In genomic region chr22:21000987-21001600, GRCh38 we compare ENCODE assay signal across 8 cellular contexts. TPM values are rescaled to one million over a fixed set of nuclear protein-coding genes. Genes with fewer than 3 reads are reported as not detected.
DNase-seq lines count a peak whose midpoint lies in the region; ATAC-seq, FAIRE-seq and TF ChIP-seq lines count a peak whose summit lies in the region.

No MANE protein-coding gene starts in this region.

- H3K27me3 Mint-ChIP-seq in activated CD8-positive, alpha-beta memory T cell treated with anti-CD3 and anti-CD28 coated beads, Interleukin-2, amount 10 ng/mL, durations not matched to agents 7 days and 5 days, result no peaks in the 10 kb centered on the region

- H3K36me3 Mint-ChIP-seq in activated CD8-positive, alpha-beta memory T cell treated with anti-CD3 and anti-CD28 coated beads, Interleukin-2, amount 10 ng/mL, durations not matched to agents 7 days and 5 days, result peaks cover 2% of the 10 kb centered on the region

- no peak for FAIRE-seq in pancreas (lab: Jason Lieb, UNC)
- no peak for FAIRE-seq in D721Med (lab: Jason Lieb, UNC)

- 0 to 1% methylated on average over 26 of the region's 26 CpGs for WGBS in esophagus, 2 donors
- 1 to 2% methylated on average over 23 to 26 of the region's 26 CpGs for WGBS in pancreas, 2 donors

- peak; percentile 51 for DNase-seq in activated CD8-positive, alpha-beta memory T cell treated with anti-CD3 and anti-CD28 coated beads, Interleukin-2, amount 10 ng/mL, durations not matched to agents 7 days and 5 days
- no peak for DNase-seq in activated CD8-positive, alpha-beta memory T cell treated with anti-CD3 and anti-CD28 coated beads for 24 hours
- DNase-seq in RWPE1 (ENCODE audit: low spot score), result no peak
- DNase-seq in pancreas, result peak in 3 of 6 donors; percentile 25 to 90 (median 73)
- DNase-seq in D721Med (ENCODE audit: insufficient read length, low spot score), result no peak
- DNase-seq in HuH-7.5 (ENCODE audit: low spot score), result no peak
- no peak for DNase-seq in NCI-H1694 treated with DMSO at 0.1 percent for 48 hours (lab: John Stamatoyannopoulos, UW)

- no peak for ATAC-seq in activated CD8-positive, alpha-beta memory T cell treated with anti-CD3 and anti-CD28 coated beads, Interleukin-2, amount 10 ng/mL, durations not matched to agents 7 days and 5 days
- ATAC-seq in pancreas, result peak in 1 of 4 donors; percentile 0

- no peaks in the 10 kb centered on the region for H3K9me3 Mint-ChIP-seq in activated CD8-positive, alpha-beta memory T cell treated with anti-CD3 and anti-CD28 coated beads, Interleukin-2, amount 10 ng/mL, durations not matched to agents 7 days and 5 days (ENCODE audit: low read depth)

- peak overlapping the region; percentile 96 for H3K4me3 Mint-ChIP-seq in activated CD8-positive, alpha-beta memory T cell treated with anti-CD3 and anti-CD28 coated beads, Interleukin-2, amount 10 ng/mL, durations not matched to agents 7 days and 5 days

- intact Hi-C loops in pancreas (cut with DNase I), result no loop called here

- no peaks in the 10 kb centered on the region for H3K27me3 ChIP-seq in esophagus (ENCODE audit: control insufficient read depth in 1 of 2, insufficient read depth in 2 of 2, low read length in 2 of 2)
- no peaks in the 10 kb centered on the region for H3K27me3 ChIP-seq in pancreas

- peak overlapping the region; percentile 97 for H3K27ac Mint-ChIP-seq in activated CD8-positive, alpha-beta memory T cell treated with anti-CD3 and anti-CD28 coated beads, Interleukin-2, amount 10 ng/mL, durations not matched to agents 7 days and 5 days

- H3K4me1 ChIP-seq in esophagus (ENCODE audit: control insufficient read depth in 2 of 2, insufficient read depth in 2 of 2, low read length in 1 of 2) (peaks cover 6 to 20% of the 10 kb centered on the region in 2 donors), pancreas (peaks cover 0 to 24% (median 22%) of the 10 kb centered on the region in 3 donors)

- POLR2A ChIA-PET in RWPE1 (lab: Yijun Ruan, JAX; ENCODE audit: low non-redundant PET), result no interaction called here

- H3K36me3 ChIP-seq in esophagus (ENCODE audit: control insufficient read depth in 2 of 2, insufficient read depth in 2 of 2, low read length in 1 of 2) (peaks cover 0 to 23% of the 10 kb centered on the region in 2 donors), pancreas (peaks cover 0 to 10% (median 5%) of the 10 kb centered on the region in 3 donors)

- H3K27ac ChIP-seq in RWPE1 (peak overlapping the region; percentile 99), esophagus (ENCODE audit: low read depth in 2 of 2, low read length in 1 of 2) (peak overlapping the region; percentile 100), pancreas (peak overlapping the region; percentile 98 to 99 (median 98))

- H3K9me3 ChIP-seq in esophagus (ENCODE audit: control insufficient read depth in 2 of 2, insufficient read depth in 1 of 2, low read depth in 1 of 2, low read length in 1 of 2), result no peaks in the 10 kb centered on the region
- H3K9me3 ChIP-seq in pancreas, result no peaks in the 10 kb centered on the region

- H3K4me1 Mint-ChIP-seq in activated CD8-positive, alpha-beta memory T cell treated with anti-CD3 and anti-CD28 coated beads, Interleukin-2, amount 10 ng/mL, durations not matched to agents 7 days and 5 days, result peaks cover 28% of the 10 kb centered on the region

- CTCF ChIA-PET in activated CD8-positive, alpha-beta memory T cell treated with anti-CD3 and anti-CD28 coated beads, Interleukin-2, amount 10 ng/mL, durations not matched to agents 7 days and 5 days (lab: Charles Lee), result interaction anchor here (0.7 to 1.1 kb wide), 5 partner anchors 8 to 197 kb away, joined by 3 to 5 read pairs (median 4); partner anchors contain the start of gene LZTR1
- CTCF ChIA-PET in RWPE1 (lab: Yijun Ruan, JAX), result no interaction called here

- peak overlapping the region; percentile 74 to 80 for H3K4me3 ChIP-seq in esophagus (ENCODE audit: low read depth in 1 of 2, low read length in 2 of 2)
- peak overlapping the region; percentile 46 to 74 (median 66) for H3K4me3 ChIP-seq in pancreas

- TF ChIP-seq CTCF in RWPE1 (conservative IDR thresholded peaks at IDR 0.05; ENCODE audit: low read depth) (no peak), pancreas (IDR thresholded peaks at IDR 0.05) (no peak), D721Med (IDR thresholded peaks at IDR 0.05; ENCODE audit: insufficient read depth, missing control alignments) (no peak)

RNA-seq across cellular contexts. Expression of gene THAP7, which starts 0.8 kb away (rescaled TPM):
- 10 to 100 TPM; 25.9 to 28.7 TPM for total RNA-seq in activated CD8-positive, alpha-beta memory T cell treated with anti-CD3 and anti-CD28 coated beads, Interleukin-2, amount 10 ng/mL, durations not matched to agents 7 days and 5 days
- 10 to 100 TPM; 21.0 to 28.2 TPM for polyA plus RNA-seq in esophagus
- 10 to 100 TPM in 5 of 6 donors, 1 to 10 TPM in 1; 9.0 to 16.0 (median 13.0) TPM for total RNA-seq in pancreas
- polyA plus RNA-seq in pancreas, result 10 to 100 TPM; 52.1 to 54.9 TPM

RNA-seq across cellular contexts. Expression of gene P2RX6, which starts 13.9 kb away (rescaled TPM):
- under 1 TPM; 0.32 to 0.42 TPM for total RNA-seq in activated CD8-positive, alpha-beta memory T cell treated with anti-CD3 and anti-CD28 coated beads, Interleukin-2, amount 10 ng/mL, durations not matched to agents 7 days and 5 days
- polyA plus RNA-seq in esophagus, result under 1 TPM; 0.16 to 0.29 TPM
- under 1 TPM in 5 of 6 donors, not detected in 1; 0.09 to 0.40 (median 0.37) TPM for total RNA-seq in pancreas
- 1 to 10 TPM in 1 of 2 donors, under 1 TPM in 1; 0.57 to 2.9 TPM for polyA plus RNA-seq in pancreas

RNA-seq across cellular contexts. Expression of gene LZTR1, which starts 19.0 kb away (rescaled TPM):
- total RNA-seq in activated CD8-positive, alpha-beta memory T cell treated with anti-CD3 and anti-CD28 coated beads, Interleukin-2, amount 10 ng/mL, durations not matched to agents 7 days and 5 days, result 10 to 100 TPM; 69.3 to 78.0 TPM
- polyA plus RNA-seq in esophagus, result 10 to 100 TPM; 21.1 to 39.0 TPM
- total RNA-seq in pancreas, result 10 to 100 TPM; 15.0 to 42.0 (median 21.8) TPM
- polyA plus RNA-seq in pancreas, result 10 to 100 TPM; 53.4 to 56.2 TPM

RNA-seq across cellular contexts. Expression of gene SLC7A4, which starts 31.3 kb away (rescaled TPM):
- under 1 TPM; 0.16 to 0.53 TPM for total RNA-seq in activated CD8-positive, alpha-beta memory T cell treated with anti-CD3 and anti-CD28 coated beads, Interleukin-2, amount 10 ng/mL, durations not matched to agents 7 days and 5 days
- polyA plus RNA-seq in esophagus (1 to 10 TPM; 4.0 to 4.5 TPM), pancreas (1 to 10 TPM in 1 of 2 donors, under 1 TPM in 1; 0.68 to 1.4 TPM)
- total RNA-seq in pancreas, result under 1 TPM in 5 of 6 donors, not detected in 1; 0.09 to 0.28 (median 0.18) TPM

RNA-seq across cellular contexts. Expression of gene AIFM3, which starts 34.0 kb away (rescaled TPM):
- total RNA-seq in activated CD8-positive, alpha-beta memory T cell treated with anti-CD3 and anti-CD28 coated beads, Interleukin-2, amount 10 ng/mL, durations not matched to agents 7 days and 5 days, result under 1 TPM; 0.66 to 0.67 TPM
- polyA plus RNA-seq in esophagus, result 1 to 10 TPM; 1.1 to 1.7 TPM
- total RNA-seq in pancreas, result 1 to 10 TPM in 4 of 6 donors, under 1 TPM in 2; 0.63 to 2.3 (median 1.1) TPM
- 1 to 10 TPM; 1.4 to 4.5 TPM for polyA plus RNA-seq in pancreas
